In the genomic region with DNA sequence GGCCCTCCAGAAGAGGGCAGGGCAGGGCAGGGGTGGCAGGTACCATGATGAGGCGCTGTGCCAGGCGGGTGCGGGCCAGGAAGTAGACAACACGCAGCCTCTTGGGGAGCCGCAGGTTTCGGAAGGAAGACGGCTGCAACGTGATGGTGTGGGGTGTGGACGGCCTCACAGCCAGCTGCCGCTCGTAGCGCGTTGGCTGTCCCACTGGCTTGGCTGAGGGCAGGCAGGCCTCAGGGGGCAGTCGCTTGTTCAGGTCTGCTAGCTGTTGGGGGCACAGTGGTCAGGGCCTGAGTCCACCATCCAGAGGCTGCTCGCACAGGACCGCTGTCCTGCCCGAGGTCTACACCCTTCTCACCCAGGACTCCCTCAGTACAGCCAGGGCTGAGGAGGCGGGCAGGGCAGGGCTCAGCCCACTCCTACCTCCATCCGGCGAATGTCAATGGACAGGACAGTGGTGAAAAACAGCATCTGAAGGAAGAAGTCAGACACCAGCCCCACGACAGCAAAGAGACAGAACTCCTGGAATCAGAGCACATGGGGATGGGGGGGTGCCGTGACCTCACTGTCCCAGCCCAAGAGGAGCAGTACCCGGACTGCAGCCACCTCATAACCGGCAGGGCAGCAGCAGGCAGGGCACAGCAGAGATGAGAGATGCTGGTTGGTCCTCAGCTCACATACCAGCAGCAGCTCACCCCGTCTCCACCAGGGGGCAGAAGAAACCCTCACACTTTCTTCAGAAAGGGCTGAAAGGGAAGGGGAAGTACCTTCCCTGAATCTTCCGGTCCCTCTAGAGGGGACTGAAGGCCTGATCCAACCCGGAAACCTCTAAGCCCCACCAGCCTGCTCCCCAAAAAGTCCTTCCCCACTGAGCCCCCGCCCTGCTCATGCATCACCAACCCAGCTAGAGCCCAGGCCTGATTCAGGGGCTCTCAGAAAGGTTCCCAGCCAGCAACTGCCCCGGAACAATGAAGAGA, we compare ENCODE assay signal across 1 cellular context.
TF ChIP-seq lines count a peak whose summit lies in the region.

No MANE protein-coding gene starts in this region.

TF ChIP-seq in K562, 482 proteins besides CTCF, POLR2A, EP300 and RAD21 (continues in another document):
- TF ChIP-seq SMC3 (conservative IDR thresholded peaks at IDR 0.05; ENCODE audit: insufficient read depth, low read depth, low read length) (peak; percentile 97), TEAD4 (IDR thresholded peaks at IDR 0.05; ENCODE audit: low read length) (peak; percentile 95), TEAD4 (CRISPR knock-in tag; IDR thresholded peaks at IDR 0.05; ENCODE audit: borderline replicate concordance) (peak; percentile 97), HCFC1 (IDR thresholded peaks at IDR 0.05; ENCODE audit: low read depth, low read length) (peak; percentile 61), ZEB2 (IDR thresholded peaks at IDR 0.05) (peak; percentile 57; the same call in 1 of the 2 replicates), ZC3H4 (CRISPR knock-in tag; IDR thresholded peaks at IDR 0.05; ENCODE audit: borderline replicate concordance) (0 out of 2 replicates have a peak, but pooled peaks have one; percentile 31), ZNF184 (CRISPR knock-in tag; IDR thresholded peaks at IDR 0.05) (peak; percentile 10; the same call in 1 of the 2 replicates), PRMT5 (CRISPR knock-in tag; IDR thresholded peaks at IDR 0.05) (0 out of 2 replicates have a peak, but pooled peaks have one; percentile 44), TRIM28 (IDR thresholded peaks at IDR 0.05) (no peak), MYC (IDR thresholded peaks at IDR 0.05; ENCODE audit: low read depth, low read length) (peak; percentile 63; the same call in 1 of the 2 replicates), MYC (CRISPR knock-in tag; IDR thresholded peaks at IDR 0.05; ENCODE audit: borderline replicate concordance, low read depth) (no peak), GTF2F1 (IDR thresholded peaks at IDR 0.05; ENCODE audit: low read depth, low read length) (0 out of 2 replicates have a peak, but pooled peaks have one; percentile 36), EZH2 (IDR thresholded peaks at IDR 0.05; ENCODE audit: borderline replicate concordance, low read depth, low read length) (no peak), GABPB2 (CRISPR knock-in tag; conservative IDR thresholded peaks at IDR 0.05) (no peak), MECOM (CRISPR knock-in tag; IDR thresholded peaks at IDR 0.05) (no peak), EHMT2 (IDR thresholded peaks at IDR 0.05) (no peak), LCOR (CRISPR knock-in tag; IDR thresholded peaks at IDR 0.05) (peak; percentile 59), RB1 (IDR thresholded peaks at IDR 0.05; ENCODE audit: low read depth) (peak; percentile 49; the same call in 1 of the 2 replicates), LEF1 (IDR thresholded peaks at IDR 0.05) (no peak), MCM5 (IDR thresholded peaks at IDR 0.05; ENCODE audit: low read depth) (no peak), SPI1 (IDR thresholded peaks at IDR 0.05; ENCODE audit: borderline replicate concordance, low read depth, low read length) (peak; percentile 76), ZNF143 (CRISPR knock-in tag; IDR thresholded peaks at IDR 0.05) (peak; percentile 30; the same call in 1 of the 2 replicates), ZC3H11A (IDR thresholded peaks at IDR 0.05; ENCODE audit: low read depth, low read length) (peak; percentile 85; the same call in 1 of the 2 replicates), TBL1XR1 (IDR thresholded peaks at IDR 0.05; ENCODE audit: low read length in 2 of 2) (peak; percentile 72 to 75; a peak in 3 of 4 replicates), ZFX (CRISPR knock-in tag; IDR thresholded peaks at IDR 0.05) (peak; percentile 57), ZNF668 (CRISPR knock-in tag; IDR thresholded peaks at IDR 0.05) (no peak)
- TF ChIP-seq, protein P1, sequence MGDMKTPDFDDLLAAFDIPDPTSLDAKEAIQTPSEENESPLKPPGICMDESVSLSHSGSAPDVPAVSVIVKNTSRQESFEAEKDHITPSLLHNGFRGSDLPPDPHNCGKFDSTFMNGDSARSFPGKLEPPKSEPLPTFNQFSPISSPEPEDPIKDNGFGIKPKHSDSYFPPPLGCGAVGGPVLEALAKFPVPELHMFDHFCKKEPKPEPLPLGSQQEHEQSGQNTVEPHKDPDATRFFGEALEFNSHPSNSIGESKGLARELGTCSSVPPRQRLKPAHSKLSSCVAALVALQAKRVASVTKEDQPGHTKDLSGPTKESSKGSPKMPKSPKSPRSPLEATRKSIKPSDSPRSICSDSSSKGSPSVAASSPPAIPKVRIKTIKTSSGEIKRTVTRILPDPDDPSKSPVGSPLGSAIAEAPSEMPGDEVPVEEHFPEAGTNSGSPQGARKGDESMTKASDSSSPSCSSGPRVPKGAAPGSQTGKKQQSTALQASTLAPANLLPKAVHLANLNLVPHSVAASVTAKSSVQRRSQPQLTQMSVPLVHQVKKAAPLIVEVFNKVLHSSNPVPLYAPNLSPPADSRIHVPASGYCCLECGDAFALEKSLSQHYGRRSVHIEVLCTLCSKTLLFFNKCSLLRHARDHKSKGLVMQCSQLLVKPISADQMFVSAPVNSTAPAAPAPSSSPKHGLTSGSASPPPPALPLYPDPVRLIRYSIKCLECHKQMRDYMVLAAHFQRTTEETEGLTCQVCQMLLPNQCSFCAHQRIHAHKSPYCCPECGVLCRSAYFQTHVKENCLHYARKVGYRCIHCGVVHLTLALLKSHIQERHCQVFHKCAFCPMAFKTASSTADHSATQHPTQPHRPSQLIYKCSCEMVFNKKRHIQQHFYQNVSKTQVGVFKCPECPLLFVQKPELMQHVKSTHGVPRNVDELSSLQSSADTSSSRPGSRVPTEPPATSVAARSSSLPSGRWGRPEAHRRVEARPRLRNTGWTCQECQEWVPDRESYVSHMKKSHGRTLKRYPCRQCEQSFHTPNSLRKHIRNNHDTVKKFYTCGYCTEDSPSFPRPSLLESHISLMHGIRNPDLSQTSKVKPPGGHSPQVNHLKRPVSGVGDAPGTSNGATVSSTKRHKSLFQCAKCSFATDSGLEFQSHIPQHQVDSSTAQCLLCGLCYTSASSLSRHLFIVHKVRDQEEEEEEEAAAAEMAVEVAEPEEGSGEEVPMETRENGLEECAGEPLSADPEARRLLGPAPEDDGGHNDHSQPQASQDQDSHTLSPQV (IDR thresholded peaks at IDR 0.05): peak; percentile 47; the same call in 1 of the 2 replicates
- TF ChIP-seq, protein P2, sequence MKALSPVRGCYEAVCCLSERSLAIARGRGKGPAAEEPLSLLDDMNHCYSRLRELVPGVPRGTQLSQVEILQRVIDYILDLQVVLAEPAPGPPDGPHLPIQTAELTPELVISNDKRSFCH (CRISPR knock-in tag; IDR thresholded peaks at IDR 0.05): no peak
- TF ChIP-seq, protein P2 (tag; IDR thresholded peaks at IDR 0.05): peak; percentile 37; the same call in 1 of the 2 replicates
- TF ChIP-seq, protein P3, sequence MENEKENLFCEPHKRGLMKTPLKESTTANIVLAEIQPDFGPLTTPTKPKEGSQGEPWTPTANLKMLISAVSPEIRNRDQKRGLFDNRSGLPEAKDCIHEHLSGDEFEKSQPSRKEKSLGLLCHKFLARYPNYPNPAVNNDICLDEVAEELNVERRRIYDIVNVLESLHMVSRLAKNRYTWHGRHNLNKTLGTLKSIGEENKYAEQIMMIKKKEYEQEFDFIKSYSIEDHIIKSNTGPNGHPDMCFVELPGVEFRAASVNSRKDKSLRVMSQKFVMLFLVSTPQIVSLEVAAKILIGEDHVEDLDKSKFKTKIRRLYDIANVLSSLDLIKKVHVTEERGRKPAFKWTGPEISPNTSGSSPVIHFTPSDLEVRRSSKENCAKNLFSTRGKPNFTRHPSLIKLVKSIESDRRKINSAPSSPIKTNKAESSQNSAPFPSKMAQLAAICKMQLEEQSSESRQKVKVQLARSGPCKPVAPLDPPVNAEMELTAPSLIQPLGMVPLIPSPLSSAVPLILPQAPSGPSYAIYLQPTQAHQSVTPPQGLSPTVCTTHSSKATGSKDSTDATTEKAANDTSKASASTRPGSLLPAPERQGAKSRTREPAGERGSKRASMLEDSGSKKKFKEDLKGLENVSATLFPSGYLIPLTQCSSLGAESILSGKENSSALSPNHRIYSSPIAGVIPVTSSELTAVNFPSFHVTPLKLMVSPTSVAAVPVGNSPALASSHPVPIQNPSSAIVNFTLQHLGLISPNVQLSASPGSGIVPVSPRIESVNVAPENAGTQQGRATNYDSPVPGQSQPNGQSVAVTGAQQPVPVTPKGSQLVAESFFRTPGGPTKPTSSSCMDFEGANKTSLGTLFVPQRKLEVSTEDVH (IDR thresholded peaks at IDR 0.05; ENCODE audit: low read depth, partially characterized antibody): peak; percentile 49
- TF ChIP-seq, protein P4, sequence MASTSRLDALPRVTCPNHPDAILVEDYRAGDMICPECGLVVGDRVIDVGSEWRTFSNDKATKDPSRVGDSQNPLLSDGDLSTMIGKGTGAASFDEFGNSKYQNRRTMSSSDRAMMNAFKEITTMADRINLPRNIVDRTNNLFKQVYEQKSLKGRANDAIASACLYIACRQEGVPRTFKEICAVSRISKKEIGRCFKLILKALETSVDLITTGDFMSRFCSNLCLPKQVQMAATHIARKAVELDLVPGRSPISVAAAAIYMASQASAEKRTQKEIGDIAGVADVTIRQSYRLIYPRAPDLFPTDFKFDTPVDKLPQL (IDR thresholded peaks at IDR 0.05; ENCODE audit: extremely low read depth, insufficient read length): no peak
- TF ChIP-seq, protein P5, sequence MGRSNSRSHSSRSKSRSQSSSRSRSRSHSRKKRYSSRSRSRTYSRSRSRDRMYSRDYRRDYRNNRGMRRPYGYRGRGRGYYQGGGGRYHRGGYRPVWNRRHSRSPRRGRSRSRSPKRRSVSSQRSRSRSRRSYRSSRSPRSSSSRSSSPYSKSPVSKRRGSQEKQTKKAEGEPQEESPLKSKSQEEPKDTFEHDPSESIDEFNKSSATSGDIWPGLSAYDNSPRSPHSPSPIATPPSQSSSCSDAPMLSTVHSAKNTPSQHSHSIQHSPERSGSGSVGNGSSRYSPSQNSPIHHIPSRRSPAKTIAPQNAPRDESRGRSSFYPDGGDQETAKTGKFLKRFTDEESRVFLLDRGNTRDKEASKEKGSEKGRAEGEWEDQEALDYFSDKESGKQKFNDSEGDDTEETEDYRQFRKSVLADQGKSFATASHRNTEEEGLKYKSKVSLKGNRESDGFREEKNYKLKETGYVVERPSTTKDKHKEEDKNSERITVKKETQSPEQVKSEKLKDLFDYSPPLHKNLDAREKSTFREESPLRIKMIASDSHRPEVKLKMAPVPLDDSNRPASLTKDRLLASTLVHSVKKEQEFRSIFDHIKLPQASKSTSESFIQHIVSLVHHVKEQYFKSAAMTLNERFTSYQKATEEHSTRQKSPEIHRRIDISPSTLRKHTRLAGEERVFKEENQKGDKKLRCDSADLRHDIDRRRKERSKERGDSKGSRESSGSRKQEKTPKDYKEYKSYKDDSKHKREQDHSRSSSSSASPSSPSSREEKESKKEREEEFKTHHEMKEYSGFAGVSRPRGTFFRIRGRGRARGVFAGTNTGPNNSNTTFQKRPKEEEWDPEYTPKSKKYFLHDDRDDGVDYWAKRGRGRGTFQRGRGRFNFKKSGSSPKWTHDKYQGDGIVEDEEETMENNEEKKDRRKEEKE (IDR thresholded peaks at IDR 0.05; ENCODE audit: borderline replicate concordance in 1 of 2, control insufficient read depth in 1 of 2, low read depth in 2 of 2, low read length in 1 of 2): no peak
- TF ChIP-seq, protein P6, sequence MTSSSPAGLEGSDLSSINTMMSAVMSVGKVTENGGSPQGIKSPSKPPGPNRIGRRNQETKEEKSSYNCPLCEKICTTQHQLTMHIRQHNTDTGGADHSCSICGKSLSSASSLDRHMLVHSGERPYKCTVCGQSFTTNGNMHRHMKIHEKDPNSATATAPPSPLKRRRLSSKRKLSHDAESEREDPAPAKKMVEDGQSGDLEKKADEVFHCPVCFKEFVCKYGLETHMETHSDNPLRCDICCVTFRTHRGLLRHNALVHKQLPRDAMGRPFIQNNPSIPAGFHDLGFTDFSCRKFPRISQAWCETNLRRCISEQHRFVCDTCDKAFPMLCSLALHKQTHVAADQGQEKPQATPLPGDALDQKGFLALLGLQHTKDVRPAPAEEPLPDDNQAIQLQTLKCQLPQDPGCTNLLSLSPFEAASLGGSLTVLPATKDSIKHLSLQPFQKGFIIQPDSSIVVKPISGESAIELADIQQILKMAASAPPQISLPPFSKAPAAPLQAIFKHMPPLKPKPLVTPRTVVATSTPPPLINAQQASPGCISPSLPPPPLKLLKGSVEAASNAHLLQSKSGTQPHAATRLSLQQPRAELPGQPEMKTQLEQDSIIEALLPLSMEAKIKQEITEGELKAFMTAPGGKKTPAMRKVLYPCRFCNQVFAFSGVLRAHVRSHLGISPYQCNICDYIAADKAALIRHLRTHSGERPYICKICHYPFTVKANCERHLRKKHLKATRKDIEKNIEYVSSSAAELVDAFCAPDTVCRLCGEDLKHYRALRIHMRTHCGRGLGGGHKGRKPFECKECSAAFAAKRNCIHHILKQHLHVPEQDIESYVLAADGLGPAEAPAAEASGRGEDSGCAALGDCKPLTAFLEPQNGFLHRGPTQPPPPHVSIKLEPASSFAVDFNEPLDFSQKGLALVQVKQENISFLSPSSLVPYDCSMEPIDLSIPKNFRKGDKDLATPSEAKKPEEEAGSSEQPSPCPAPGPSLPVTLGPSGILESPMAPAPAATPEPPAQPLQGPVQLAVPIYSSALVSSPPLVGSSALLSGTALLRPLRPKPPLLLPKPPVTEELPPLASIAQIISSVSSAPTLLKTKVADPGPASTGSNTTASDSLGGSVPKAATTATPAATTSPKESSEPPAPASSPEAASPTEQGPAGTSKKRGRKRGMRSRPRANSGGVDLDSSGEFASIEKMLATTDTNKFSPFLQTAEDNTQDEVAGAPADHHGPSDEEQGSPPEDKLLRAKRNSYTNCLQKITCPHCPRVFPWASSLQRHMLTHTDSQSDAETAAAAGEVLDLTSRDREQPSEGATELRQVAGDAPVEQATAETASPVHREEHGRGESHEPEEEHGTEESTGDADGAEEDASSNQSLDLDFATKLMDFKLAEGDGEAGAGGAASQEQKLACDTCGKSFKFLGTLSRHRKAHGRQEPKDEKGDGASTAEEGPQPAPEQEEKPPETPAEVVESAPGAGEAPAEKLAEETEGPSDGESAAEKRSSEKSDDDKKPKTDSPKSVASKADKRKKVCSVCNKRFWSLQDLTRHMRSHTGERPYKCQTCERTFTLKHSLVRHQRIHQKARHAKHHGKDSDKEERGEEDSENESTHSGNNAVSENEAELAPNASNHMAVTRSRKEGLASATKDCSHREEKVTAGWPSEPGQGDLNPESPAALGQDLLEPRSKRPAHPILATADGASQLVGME (CRISPR knock-in tag; IDR thresholded peaks at IDR 0.05): peak; percentile 48; the same call in 1 of the 2 replicates
- TF ChIP-seq, protein P7, sequence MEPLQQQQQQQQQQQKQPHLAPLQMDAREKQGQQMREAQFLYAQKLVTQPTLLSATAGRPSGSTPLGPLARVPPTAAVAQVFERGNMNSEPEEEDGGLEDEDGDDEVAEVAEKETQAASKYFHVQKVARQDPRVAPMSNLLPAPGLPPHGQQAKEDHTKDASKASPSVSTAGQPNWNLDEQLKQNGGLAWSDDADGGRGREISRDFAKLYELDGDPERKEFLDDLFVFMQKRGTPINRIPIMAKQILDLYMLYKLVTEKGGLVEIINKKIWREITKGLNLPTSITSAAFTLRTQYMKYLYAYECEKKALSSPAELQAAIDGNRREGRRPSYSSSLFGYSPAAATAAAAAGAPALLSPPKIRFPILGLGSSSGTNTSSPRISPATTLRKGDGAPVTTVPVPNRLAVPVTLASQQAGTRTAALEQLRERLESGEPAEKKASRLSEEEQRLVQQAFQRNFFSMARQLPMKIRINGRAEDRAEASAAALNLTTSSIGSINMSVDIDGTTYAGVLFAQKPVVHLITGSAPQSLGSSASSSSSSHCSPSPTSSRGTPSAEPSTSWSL (CRISPR knock-in tag; IDR thresholded peaks at IDR 0.05; ENCODE audit: borderline replicate concordance): no peak
- TF ChIP-seq, protein P8, sequence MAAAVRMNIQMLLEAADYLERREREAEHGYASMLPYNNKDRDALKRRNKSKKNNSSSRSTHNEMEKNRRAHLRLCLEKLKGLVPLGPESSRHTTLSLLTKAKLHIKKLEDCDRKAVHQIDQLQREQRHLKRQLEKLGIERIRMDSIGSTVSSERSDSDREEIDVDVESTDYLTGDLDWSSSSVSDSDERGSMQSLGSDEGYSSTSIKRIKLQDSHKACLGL (CRISPR knock-in tag; IDR thresholded peaks at IDR 0.05; ENCODE audit: borderline replicate concordance, poor library complexity, severe bottlenecking): no peak
